In the genomic region with DNA sequence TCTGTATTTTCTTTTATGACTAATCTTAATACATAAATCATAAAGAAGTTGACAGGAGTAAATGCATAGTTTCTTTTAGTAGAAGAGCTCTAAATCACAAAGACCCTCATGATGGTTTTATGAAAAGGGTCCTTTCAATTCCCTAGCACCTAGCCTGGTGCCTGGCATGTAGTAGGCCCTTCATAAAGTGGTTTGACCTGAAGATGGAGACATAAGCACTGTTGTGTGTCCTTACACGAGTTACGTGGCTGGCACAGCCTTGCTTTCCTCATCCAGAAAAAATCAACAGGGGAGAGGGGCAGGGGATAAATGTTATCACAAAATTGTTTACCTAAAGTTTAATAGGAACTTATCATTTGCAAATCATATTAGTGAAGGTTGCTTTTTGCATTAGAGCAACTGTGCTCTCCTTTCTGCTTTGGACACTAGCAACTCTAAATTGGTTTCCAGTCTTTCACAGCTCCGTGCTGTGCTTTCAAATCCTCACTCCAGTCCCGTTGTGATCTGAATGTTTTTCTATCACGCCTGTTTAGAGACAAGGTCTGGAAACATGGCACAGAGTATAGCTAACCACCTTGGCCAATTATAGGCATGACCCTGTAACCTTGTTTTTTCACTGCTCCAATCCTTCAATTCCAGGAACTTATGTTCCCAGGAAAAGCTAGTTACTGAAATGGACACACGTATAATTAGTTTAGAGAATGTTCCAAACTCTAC, we compare ENCODE assay signal across 1 cellular context.
TF ChIP-seq lines count a peak whose summit lies in the region.

No MANE protein-coding gene starts in this region.

TF ChIP-seq in K562, 482 proteins besides CTCF, POLR2A, EP300 and RAD21:
- TF ChIP-seq MEIS2 (IDR thresholded peaks at IDR 0.05; ENCODE audit: partially characterized antibody) (peak; percentile 48), NEUROD1 (IDR thresholded peaks at IDR 0.05; ENCODE audit: borderline replicate concordance, low read depth, low read length, partially characterized antibody) (no peak), PKNOX1 (IDR thresholded peaks at IDR 0.05) (peak; percentile 44)
